In the genomic region with DNA sequence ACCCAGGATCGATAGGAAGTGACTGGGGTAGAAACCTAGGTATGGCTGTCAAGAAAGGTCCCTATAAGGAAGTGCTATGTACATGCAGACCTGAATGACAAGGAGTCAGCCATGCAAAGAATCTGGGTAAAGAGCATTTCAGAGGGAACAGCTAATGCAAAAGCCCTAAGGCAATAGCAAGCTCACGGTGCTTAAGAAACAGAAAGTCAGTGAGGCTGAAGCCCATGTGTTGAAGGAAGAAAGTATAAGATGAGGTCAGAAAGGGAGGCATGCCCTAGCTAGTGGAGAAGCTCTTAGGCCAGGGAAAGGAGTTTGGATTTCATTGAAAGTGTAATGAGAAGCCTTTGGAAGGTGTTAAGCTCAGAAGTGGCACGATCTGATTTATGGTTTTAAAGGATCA, we compare ENCODE assay signal across 1 cellular context.
TF ChIP-seq lines count a peak whose summit lies in the region.

No MANE protein-coding gene starts in this region.

TF ChIP-seq in IMR-90, 13 proteins besides CTCF, POLR2A, EP300 and RAD21 (continued from another document):
- TF ChIP-seq MAFK (IDR thresholded peaks at IDR 0.05; ENCODE audit: low read depth, low read length) (no peak), MAZ (IDR thresholded peaks at IDR 0.05; ENCODE audit: borderline replicate concordance, low read depth, low read length) (no peak)
